Comparison of ENCODE assay signal across 9 cellular contexts in genomic region chr6:37648465-37649330, GRCh38. TPM values are rescaled to one million over a fixed set of nuclear protein-coding genes. Genes with fewer than 3 reads are reported as not detected.
A peak's percentile ranks its signal among the peaks of the same experiment; 100 is the strongest.
DNase-seq lines count a peak whose midpoint lies in the region; ATAC-seq and TF ChIP-seq lines count a peak whose summit lies in the region.
"Had no signal": no experiment of that assay in that cellular context is flagged by ENCODE, and none has a peak within 500 bp of the region (broad histone marks: within the 10 kb centered on the region; RNA-seq: fewer than 3 reads in every experiment).

No MANE protein-coding gene starts in this region.

- H3K27ac ChIP-seq in DND-41 (ENCODE audit: low read length) (no peak overlapping the region), parathyroid adenoma (no peak overlapping the region)

- no peak overlapping the region for H3K4me3 Mint-ChIP-seq in T-helper 2 cell treated with Interferon-gamma antibody and Interleukin-4, amounts not matched to agents 5 μg/mL and 100 μg/mL, for 36 hours

- H3K27ac Mint-ChIP-seq in T-helper 2 cell treated with Interferon-gamma antibody and Interleukin-4, amounts not matched to agents 5 μg/mL and 100 μg/mL, for 36 hours: no peak overlapping the region

- no peaks in the 10 kb centered on the region for H4K20me1 ChIP-seq in DND-41 (ENCODE audit: insufficient read depth, low read length)

- no peaks in the 10 kb centered on the region for H3K9me3 ChIP-seq in DND-41 (ENCODE audit: insufficient read depth, low read length, severe bottlenecking)
- no peaks in the 10 kb centered on the region for H3K9me3 ChIP-seq in parathyroid adenoma (ENCODE audit: control insufficient read depth, low read length)

- no peak overlapping the region for H2AFZ ChIP-seq in DND-41 (ENCODE audit: low read depth, low read length)
- peak overlapping the region; percentile 62 for H2AFZ ChIP-seq in parathyroid adenoma

- H3K36me3 ChIP-seq in DND-41 (ENCODE audit: insufficient read depth, low read length): no peaks in the 10 kb centered on the region
- no peaks in the 10 kb centered on the region for H3K36me3 ChIP-seq in parathyroid adenoma (ENCODE audit: control insufficient read depth, insufficient read depth, low read length)

- no peak for TF ChIP-seq CTCF in DND-41 (IDR thresholded peaks at IDR 0.05; ENCODE audit: borderline replicate concordance, extremely low read depth, low read length, poor library complexity, severe bottlenecking)
- no peak for TF ChIP-seq CTCF in parathyroid adenoma (IDR thresholded peaks at IDR 0.05)

- no peak overlapping the region for H3K9ac ChIP-seq in DND-41 (ENCODE audit: low read depth, low read length)
- no peak overlapping the region for H3K9ac ChIP-seq in parathyroid adenoma

- H3K27me3 Mint-ChIP-seq in T-helper 2 cell treated with Interferon-gamma antibody and Interleukin-4, amounts not matched to agents 5 μg/mL and 100 μg/mL, for 36 hours (ENCODE audit: low read depth): peaks cover 34% of the 10 kb centered on the region

- H3K4me2 ChIP-seq in DND-41 (ENCODE audit: insufficient read depth, low read length): no peak overlapping the region
- no peak overlapping the region for H3K4me2 ChIP-seq in parathyroid adenoma (ENCODE audit: low read length)

- no peak for ATAC-seq in DND-41 (ENCODE audit: insufficient read depth, low read depth)
- peak; percentile 57 for ATAC-seq in esophagus mucosa
- no peak for ATAC-seq in HG02840 (IDR thresholded peaks at IDR 0.05; ENCODE audit: low FRiP score, unreplicated experiment)
- ATAC-seq in GM19035 (IDR thresholded peaks at IDR 0.05; ENCODE audit: unreplicated experiment): no peak
- ATAC-seq in GM21423 (IDR thresholded peaks at IDR 0.05; ENCODE audit: unreplicated experiment): no peak

- DNase-seq in DND-41 (peak; percentile 14), C1 segment of cervical spinal cord (lab: John Stamatoyannopoulos, UW) (no peak)
- DNase-seq in T-helper 2 cell treated with Interferon-gamma antibody and Interleukin-4, amounts not matched to agents 5 μg/mL and 100 μg/mL, for 36 hours (ENCODE audit: low spot score): peak; percentile 13
- DNase-seq: anterior cingulate cortex had no signal

- peaks cover 19% of the 10 kb centered on the region for H3K4me1 Mint-ChIP-seq in T-helper 2 cell treated with Interferon-gamma antibody and Interleukin-4, amounts not matched to agents 5 μg/mL and 100 μg/mL, for 36 hours (ENCODE audit: low read depth)

- peaks cover 9% of the 10 kb centered on the region for H3K9me3 Mint-ChIP-seq in T-helper 2 cell treated with Interferon-gamma antibody and Interleukin-4, amounts not matched to agents 5 μg/mL and 100 μg/mL, for 36 hours

- H3K4me1 ChIP-seq in DND-41 (ENCODE audit: insufficient read depth, low read length) (peaks cover 9% of the 10 kb centered on the region), parathyroid adenoma (no peaks in the 10 kb centered on the region)

- no peak overlapping the region for H3K4me3 ChIP-seq in DND-41 (ENCODE audit: low read depth in 1 of 2, low read length in 2 of 2)
- no peak overlapping the region for H3K4me3 ChIP-seq in parathyroid adenoma (ENCODE audit: low read depth, low read length)

- H3K27me3 ChIP-seq in DND-41 (ENCODE audit: insufficient read depth, low read length, poor library complexity) (no peaks in the 10 kb centered on the region), parathyroid adenoma (ENCODE audit: control insufficient read depth, insufficient read depth, low read length) (no peaks in the 10 kb centered on the region)

- peaks cover 14% of the 10 kb centered on the region for H3K36me3 Mint-ChIP-seq in T-helper 2 cell treated with Interferon-gamma antibody and Interleukin-4, amounts not matched to agents 5 μg/mL and 100 μg/mL, for 36 hours (ENCODE audit: low read depth)

- H3K79me2 ChIP-seq in DND-41 (ENCODE audit: insufficient read depth, low read length): no peaks in the 10 kb centered on the region
- H3K79me2 ChIP-seq in parathyroid adenoma: no peaks in the 10 kb centered on the region

RNA-seq across cellular contexts. Expression of gene MDGA1, which starts 49.0 kb away (rescaled TPM):
- 9.2 TPM for total RNA-seq in esophagus mucosa

Comparison
In these comparisons a context has a peak if more than half of its experiments do, and no peak if none do; other contexts are left out.
1. DNase-seq: peak in DND-41 (single experiment) and T-helper 2 cell treated with Interferon-gamma antibody and Interleukin-4, amounts not matched to agents 5 μg/mL and 100 μg/mL, for 36 hours (single experiment); none in C1 segment of cervical spinal cord (0 of 14).